11 cellular contexts compared by ENCODE assay signal in genomic region chr4:158821228-158822009, GRCh38. TPM values are rescaled to one million over a fixed set of nuclear protein-coding genes. Genes with fewer than 3 reads are reported as not detected.
A peak's percentile ranks its signal among the peaks of the same experiment; 100 is the strongest.
DNase-seq lines count a peak whose midpoint lies in the region; ATAC-seq and TF ChIP-seq lines count a peak whose summit lies in the region.
"Had no signal": no experiment of that assay in that cellular context is flagged by ENCODE, and none has a peak within 500 bp of the region (broad histone marks: within the 10 kb centered on the region; RNA-seq: fewer than 3 reads in every experiment).

No MANE protein-coding gene starts in this region.

- H4K20me1 ChIP-seq in KMS-11 (ENCODE audit: insufficient read depth): no peaks in the 10 kb centered on the region

- H3K9me3 ChIP-seq in left lung: no peaks in the 10 kb centered on the region
- no peaks in the 10 kb centered on the region for H3K9me3 ChIP-seq in CD4-positive, alpha-beta memory T cell (ENCODE audit: control insufficient read depth in 1 of 2, low read length in 2 of 2)
- H3K9me3 ChIP-seq: breast epithelium had no signal

- H3K36me3 Mint-ChIP-seq in CD4-positive, alpha-beta memory T cell: no peaks in the 10 kb centered on the region
- H3K36me3 Mint-ChIP-seq in T-cell: no peaks in the 10 kb centered on the region

- CTCF ChIA-PET in CD4-positive, alpha-beta memory T cell (lab: Charles Lee; ENCODE audit: partially characterized antibody): interaction anchor here (1.3 kb wide), 1 partner anchor 30 kb away, joined by 3 read pairs; no protein-coding TSS in a partner anchor
- CTCF ChIA-PET in T-cell (lab: Charles Lee): no interaction called here

- ATAC-seq in GM21367 (IDR thresholded peaks at IDR 0.05; ENCODE audit: unreplicated experiment) (peak; percentile 25), left lung (peak; percentile 4), T-cell (replicated peaks in 1 of 4) (no peak)

- no peak overlapping the region for H3K27ac ChIP-seq in KMS-11
- peak overlapping the region; percentile 40 to 75 for H3K27ac ChIP-seq in left lung
- H3K27ac ChIP-seq in CD4-positive, alpha-beta memory T cell (ENCODE audit: low read depth, low read length): no peak overlapping the region

- DNase-seq in CD1c-positive myeloid dendritic cell (ENCODE audit: extremely low spot score) (peak; percentile 60), left lung (no peak), NCI-H2029 treated with DMSO at 0.1 percent for 48 hours (lab: John Stamatoyannopoulos, UW) (no peak), mucosa of gallbladder (ENCODE audit: low spot score) (no peak), T-cell (no peak)
- no peak for DNase-seq in CD4-positive, alpha-beta memory T cell
- DNase-seq: mammary epithelial cell, SHP77 treated with DMSO at 0.1 percent for 48 hours had no signal

- POLR2A ChIA-PET in CD4-positive, alpha-beta memory T cell (lab: Charles Lee; ENCODE audit: partially characterized antibody): no interaction called here
- POLR2A ChIA-PET in T-cell (lab: Charles Lee): interaction anchor here in 1 of 2 donors (0.6 kb wide), 1 partner anchor 21 kb away, joined by 5 read pairs; no protein-coding TSS in a partner anchor

- TF ChIP-seq CTCF in KMS-11 (conservative IDR thresholded peaks at IDR 0.05; ENCODE audit: low read depth, low read length) (no peak), left lung (IDR thresholded peaks at IDR 0.05) (no peak)

- H3K36me3 ChIP-seq in KMS-11 (ENCODE audit: insufficient read depth): no peaks in the 10 kb centered on the region
- no peaks in the 10 kb centered on the region for H3K36me3 ChIP-seq in left lung
- no peaks in the 10 kb centered on the region for H3K36me3 ChIP-seq in CD4-positive, alpha-beta memory T cell (ENCODE audit: insufficient read depth, low read length)
- H3K36me3 ChIP-seq: breast epithelium had no signal

- peaks cover 77% of the 10 kb centered on the region for H3K4me1 ChIP-seq in KMS-11 (ENCODE audit: low read depth, poor library complexity, severe bottlenecking)
- peaks cover 40 to 96% of the 10 kb centered on the region in 2 donors for H3K4me1 ChIP-seq in left lung
- peaks cover 33% of the 10 kb centered on the region for H3K4me1 ChIP-seq in CD4-positive, alpha-beta memory T cell (ENCODE audit: insufficient read depth, low read length)

- peak overlapping the region in 1 of 7 donors; percentile 27 for H3K27ac Mint-ChIP-seq in CD4-positive, alpha-beta memory T cell
- H3K27ac Mint-ChIP-seq in T-cell: no peak overlapping the region

- H3K4me2 ChIP-seq in KMS-11: peak overlapping the region; percentile 8; the same call in 1 of the 2 replicates

- no peak overlapping the region for H3K4me3 ChIP-seq in KMS-11 (IDR thresholded peaks at IDR 0.05; ENCODE audit: insufficient read depth, low read depth, low read length)
- no peak overlapping the region for H3K4me3 ChIP-seq in left lung
- no peak overlapping the region for H3K4me3 ChIP-seq in CD4-positive, alpha-beta memory T cell (ENCODE audit: low read length in 2 of 2)
- H3K4me3 ChIP-seq: breast epithelium had no signal

- H3K79me2 ChIP-seq in KMS-11 (ENCODE audit: insufficient read depth, low read depth): peaks cover 19% of the 10 kb centered on the region; the same call in 1 of the 2 replicates

- intact Hi-C loops in left lung (cut with DNase I): no loop called here
- intact Hi-C loops in CD4-positive, alpha-beta memory T cell (cut with micrococcal nuclease): no loop called here

- no peak overlapping the region for H3K4me3 Mint-ChIP-seq in CD4-positive, alpha-beta memory T cell
- H3K4me3 Mint-ChIP-seq in T-cell: no peak overlapping the region

- H3K4me1 Mint-ChIP-seq in CD4-positive, alpha-beta memory T cell: peaks cover 27 to 58% (median 43%) of the 10 kb centered on the region in 4 donors
- H3K4me1 Mint-ChIP-seq in T-cell: peaks cover 48 to 53% (median 51%) of the 10 kb centered on the region in 3 donors

- H3K27me3 Mint-ChIP-seq in CD4-positive, alpha-beta memory T cell: no peaks in the 10 kb centered on the region
- H3K27me3 Mint-ChIP-seq in T-cell: no peaks in the 10 kb centered on the region

- H2AFZ ChIP-seq in KMS-11 (ENCODE audit: low read depth): no peak overlapping the region

- H3K9me3 Mint-ChIP-seq in CD4-positive, alpha-beta memory T cell: no peaks in the 10 kb centered on the region
- no peaks in the 10 kb centered on the region for H3K9me3 Mint-ChIP-seq in T-cell

- H3K27me3 ChIP-seq in KMS-11 (ENCODE audit: insufficient read depth, low read depth): no peaks in the 10 kb centered on the region
- H3K27me3 ChIP-seq in left lung: no peaks in the 10 kb centered on the region
- no peaks in the 10 kb centered on the region for H3K27me3 ChIP-seq in CD4-positive, alpha-beta memory T cell (ENCODE audit: insufficient read depth, low read length)
- H3K27me3 ChIP-seq: breast epithelium had no signal

- no peak overlapping the region for H3K9ac ChIP-seq in KMS-11

RNA-seq across cellular contexts. Expression of gene FNIP2, which starts 52.6 kb away (rescaled TPM):
- total RNA-seq in left lung (10 to 100 TPM; 56.6 to 71.2 TPM), mucosa of gallbladder (63.0 TPM), T-cell (10 to 100 TPM in 3 of 5 donors, 1 to 10 TPM in 2; 6.7 to 11.1 (median 10.7) TPM)
- total RNA-seq in CD4-positive, alpha-beta memory T cell: 1 to 10 TPM; 8.1 to 9.4 TPM
- polyA plus RNA-seq in CD4-positive, alpha-beta memory T cell: 1 to 10 TPM; 2.4 to 4.7 TPM

Comparison
In these comparisons a context has a peak if more than half of its experiments do, and no peak if none do; other contexts are left out.
1. ATAC-seq: peak in GM21367 (single experiment) and left lung (single experiment); none in T-cell (0 of 4).
2. H3K27ac ChIP-seq: peak in left lung (2 of 2); none in KMS-11 (single experiment) and CD4-positive, alpha-beta memory T cell (single experiment).